1 cellular context compared by ENCODE assay signal in the genomic region with DNA sequence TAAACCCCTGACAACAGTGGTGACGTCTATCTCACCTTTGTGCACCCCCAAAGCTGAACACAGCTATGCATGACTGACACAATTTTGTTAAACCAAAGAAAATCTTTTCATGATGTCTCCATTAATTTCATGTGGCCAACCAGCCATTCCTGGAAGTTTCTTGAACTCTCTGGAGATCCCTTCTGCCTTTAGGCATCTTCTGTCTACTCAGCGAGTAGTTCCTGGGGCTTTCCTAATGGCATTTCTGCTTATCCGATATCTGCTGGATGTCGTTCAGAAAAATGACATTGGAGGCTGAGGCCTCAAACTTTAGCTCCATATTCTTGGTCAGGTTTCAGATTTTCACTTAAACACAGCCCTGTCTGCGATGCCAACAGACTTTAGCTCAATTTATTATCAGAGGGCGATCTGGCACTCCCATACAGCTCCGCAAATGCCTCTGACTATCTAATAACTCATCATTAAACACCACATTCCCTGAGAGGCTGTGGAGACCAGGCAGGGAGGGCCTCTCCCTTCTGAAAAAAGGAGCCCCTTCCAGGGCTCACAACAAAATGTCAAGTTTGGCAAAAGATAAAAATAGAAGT.
TF ChIP-seq lines count a peak whose summit lies in the region.

No MANE protein-coding gene starts in this region.

TF ChIP-seq in IMR-90, 13 proteins besides CTCF, POLR2A, EP300 and RAD21:
- TF ChIP-seq RCOR1 (IDR thresholded peaks at IDR 0.05; ENCODE audit: insufficient replicate concordance, low read length) (no peak), MXI1 (IDR thresholded peaks at IDR 0.05; ENCODE audit: borderline replicate concordance, low read depth, low read length) (no peak), NFE2L2 (IDR thresholded peaks at IDR 0.05; ENCODE audit: low read depth, low read length) (no peak), MAZ (IDR thresholded peaks at IDR 0.05; ENCODE audit: borderline replicate concordance, low read depth, low read length) (no peak), ELK1 (IDR thresholded peaks at IDR 0.05; ENCODE audit: borderline replicate concordance, low read depth, low read length) (no peak), FOS (IDR thresholded peaks at IDR 0.05; ENCODE audit: low read depth, low read length) (no peak), MAFK (IDR thresholded peaks at IDR 0.05; ENCODE audit: low read depth, low read length) (no peak), CHD1 (IDR thresholded peaks at IDR 0.05; ENCODE audit: low read depth, low read length) (no peak)
